In the genomic region with DNA sequence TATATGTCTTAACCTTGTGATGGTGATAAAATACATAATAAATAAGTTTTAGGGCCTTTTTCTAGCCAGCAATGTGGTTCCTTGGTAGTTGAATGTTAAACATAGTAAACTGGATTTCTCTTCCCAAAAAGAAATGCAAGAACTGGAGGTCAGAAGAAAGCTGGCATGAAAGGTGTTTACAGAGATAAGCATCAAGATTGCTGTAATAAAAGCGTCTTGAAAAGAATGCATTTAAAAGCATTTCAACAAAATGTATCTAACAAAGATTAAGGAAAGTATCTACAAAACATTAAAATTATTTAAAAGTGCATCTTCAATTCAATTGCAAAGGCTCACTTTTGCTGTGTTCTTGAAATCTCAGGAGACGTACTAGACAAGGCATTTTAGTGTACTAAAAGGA, we compare ENCODE assay signal across 27 cellular contexts.
"Had no signal": no experiment of that assay in that cellular context is flagged by ENCODE, and none has a peak within 500 bp of the region (broad histone marks: within the 10 kb centered on the region; RNA-seq: fewer than 3 reads in every experiment).

No MANE protein-coding gene starts in this region.

- H3K36me3 ChIP-seq: stomach, suprapubic skin, thoracic aorta, thyroid gland, tibial artery, tibial nerve, transverse colon, upper lobe of left lung, upper lobe of right lung, uterus, vagina had no signal

- H3K27me3 Mint-ChIP-seq: stimulated activated memory B cell treated with anti-CD40 and anti-IgM and Interleukin-4, amounts not matched to agents 10 μg/mL and 1 μg/mL and 100 μg/mL, for 72 hours; stimulated activated naive B cell treated with anti-CD40 and anti-IgM and Interleukin-4, amounts not matched to agents 10 μg/mL and 1 μg/mL and 100 μg/mL, for 72 hours; stimulated activated naive CD8-positive, alpha-beta T cell treated with anti-CD3 and anti-CD28 coated beads, Interleukin-15, amount 100 ng/mL, for 72 hours; stimulated activated naive CD8-positive, alpha-beta T cell treated with anti-CD3 and anti-CD28 coated beads, Interleukin-15, Interleukin-2, amounts not matched to agents 100 ng/mL and 50 ng/mL, for 24 hours; type B pancreatic cell had no signal

- H3K4me3 Mint-ChIP-seq: stimulated activated effector memory CD8-positive, alpha-beta T cell treated with anti-CD3 and anti-CD28 coated beads, Interleukin-12 subunit alpha, Interleukin-12 subunit beta, amount 100 ng/mL, for 72 hours; stimulated activated memory B cell treated with anti-CD40 and anti-IgM and Interleukin-4, amounts not matched to agents 10 μg/mL and 1 μg/mL and 100 μg/mL, for 72 hours; stimulated activated naive B cell treated with anti-CD40 and anti-IgM and Interleukin-4, amounts not matched to agents 10 μg/mL and 1 μg/mL and 100 μg/mL, for 72 hours; stimulated activated naive CD8-positive, alpha-beta T cell treated with anti-CD3 and anti-CD28 coated beads, Interleukin-15, amount 100 ng/mL, for 72 hours; stimulated activated naive CD8-positive, alpha-beta T cell treated with anti-CD3 and anti-CD28 coated beads, Interleukin-15, Interleukin-2, amounts not matched to agents 100 ng/mL and 50 ng/mL, for 24 hours; type B pancreatic cell had no signal

- H3K4me1 Mint-ChIP-seq: stimulated activated effector memory CD8-positive, alpha-beta T cell treated with anti-CD3 and anti-CD28 coated beads, Interleukin-12 subunit alpha, Interleukin-12 subunit beta, amount 100 ng/mL, for 72 hours; stimulated activated memory B cell treated with anti-CD40 and anti-IgM and Interleukin-4, amounts not matched to agents 10 μg/mL and 1 μg/mL and 100 μg/mL, for 72 hours; stimulated activated naive B cell treated with anti-CD40 and anti-IgM and Interleukin-4, amounts not matched to agents 10 μg/mL and 1 μg/mL and 100 μg/mL, for 72 hours; stimulated activated naive CD8-positive, alpha-beta T cell treated with anti-CD3 and anti-CD28 coated beads, Interleukin-15, amount 100 ng/mL, for 72 hours had no signal

- H3K4me3 ChIP-seq: stomach, suprapubic skin, testis, thoracic aorta, thyroid gland, tibial artery, tibial nerve, transverse colon, upper lobe of left lung, upper lobe of right lung, uterus, vagina had no signal

- H3K4me1 ChIP-seq: stomach, suprapubic skin, testis, tibial nerve, transverse colon, upper lobe of left lung, upper lobe of right lung, uterus, vagina had no signal

- H3K27ac ChIP-seq: stomach, suprapubic skin, testis, thoracic aorta, thyroid gland, tibial artery, tibial nerve, transverse colon, upper lobe of left lung, upper lobe of right lung, uterus, vagina had no signal

- DNase-seq: stimulated activated CD4-positive, alpha-beta T cell treated with anti-CD3 and anti-CD28 coated beads, Interleukin-2, amount 100 ng/mL, for 48 hours; stimulated activated CD4-positive, alpha-beta T cell treated with anti-CD3 and anti-CD28 coated beads, Interleukin-4, amount 100 ng/mL, for 1 hour; stimulated activated CD4-positive, alpha-beta T cell treated with anti-CD3 and anti-CD28 coated beads, Interleukin-4, amount 100 ng/mL, for 24 hours; stimulated activated CD4-positive, alpha-beta T cell treated with anti-CD3 and anti-CD28 coated beads, Interleukin-4, amount 100 ng/mL, for 4 hours; stimulated activated CD8-positive, alpha-beta memory T cell treated with anti-CD3 and anti-CD28 coated beads, Interleukin-4, amount 100 ng/mL, for 48 hours; stimulated activated naive B cell treated with anti-CD40 and anti-IgM and Interleukin-4, amounts not matched to agents 10 μg/mL and 1 μg/mL and 100 μg/mL, for 72 hours; stimulated activated naive CD4-positive, alpha-beta T cell; stimulated activated naive CD4-positive, alpha-beta T cell treated with Interleukin-2 at 50 U/mL for 16 hours; stimulated activated naive CD8-positive, alpha-beta T cell treated with anti-CD3 and anti-CD28 coated beads, Interleukin-15, amount 100 ng/mL, for 72 hours; stimulated activated naive CD8-positive, alpha-beta T cell treated with anti-CD3 and anti-CD28 coated beads, Interleukin-15, Interleukin-2, amounts not matched to agents 100 U/mL and 50 U/mL, for 24 hours; stomach; substantia nigra; testis; thyroid gland; tibial artery; transverse colon; upper lobe of left lung; upper lobe of right lung; uterus had no signal

- H3K27ac Mint-ChIP-seq: stimulated activated effector memory CD8-positive, alpha-beta T cell treated with anti-CD3 and anti-CD28 coated beads, Interleukin-12 subunit alpha, Interleukin-12 subunit beta, amount 100 ng/mL, for 72 hours; stimulated activated memory B cell treated with anti-CD40 and anti-IgM and Interleukin-4, amounts not matched to agents 10 μg/mL and 1 μg/mL and 100 μg/mL, for 72 hours; stimulated activated naive B cell treated with anti-CD40 and anti-IgM and Interleukin-4, amounts not matched to agents 10 μg/mL and 1 μg/mL and 100 μg/mL, for 72 hours; stimulated activated naive CD8-positive, alpha-beta T cell treated with anti-CD3 and anti-CD28 coated beads, Interleukin-15, amount 100 ng/mL, for 72 hours; stimulated activated naive CD8-positive, alpha-beta T cell treated with anti-CD3 and anti-CD28 coated beads, Interleukin-15, Interleukin-2, amounts not matched to agents 100 ng/mL and 50 ng/mL, for 24 hours; type B pancreatic cell had no signal

- H3K36me3 Mint-ChIP-seq: stimulated activated effector memory CD8-positive, alpha-beta T cell treated with anti-CD3 and anti-CD28 coated beads, Interleukin-12 subunit alpha, Interleukin-12 subunit beta, amount 100 ng/mL, for 72 hours; stimulated activated memory B cell treated with anti-CD40 and anti-IgM and Interleukin-4, amounts not matched to agents 10 μg/mL and 1 μg/mL and 100 μg/mL, for 72 hours; stimulated activated naive B cell treated with anti-CD40 and anti-IgM and Interleukin-4, amounts not matched to agents 10 μg/mL and 1 μg/mL and 100 μg/mL, for 72 hours; type B pancreatic cell had no signal

- ATAC-seq: stimulated activated effector memory CD8-positive, alpha-beta T cell treated with anti-CD3 and anti-CD28 coated beads, Interleukin-12 subunit alpha, Interleukin-12 subunit beta, amount 100 ng/mL, for 72 hours; stimulated activated memory B cell treated with anti-CD40 and anti-IgM and Interleukin-4, amounts not matched to agents 10 μg/mL and 1 μg/mL and 100 μg/mL, for 72 hours; stimulated activated naive B cell treated with anti-CD40 and anti-IgM and Interleukin-4, amounts not matched to agents 10 μg/mL and 1 μg/mL and 100 μg/mL, for 72 hours; stimulated activated naive CD8-positive, alpha-beta T cell treated with anti-CD3 and anti-CD28 coated beads, Interleukin-15, amount 100 ng/mL, for 72 hours; stimulated activated naive CD8-positive, alpha-beta T cell treated with anti-CD3 and anti-CD28 coated beads, Interleukin-15, Interleukin-2, amounts not matched to agents 100 U/mL and 50 U/mL, for 24 hours; upper lobe of right lung had no signal

- H3K27me3 ChIP-seq: stomach, suprapubic skin, testis, thyroid gland, tibial artery, tibial nerve, transverse colon, upper lobe of left lung, upper lobe of right lung, uterus, vagina had no signal

- H3K9me3 ChIP-seq: stomach, suprapubic skin, testis, thoracic aorta, thyroid gland, tibial artery, tibial nerve, transverse colon, upper lobe of left lung, upper lobe of right lung, uterus, vagina had no signal

- H3K9me3 Mint-ChIP-seq: stimulated activated memory B cell treated with anti-CD40 and anti-IgM and Interleukin-4, amounts not matched to agents 10 μg/mL and 1 μg/mL and 100 μg/mL, for 72 hours; stimulated activated naive B cell treated with anti-CD40 and anti-IgM and Interleukin-4, amounts not matched to agents 10 μg/mL and 1 μg/mL and 100 μg/mL, for 72 hours; type B pancreatic cell had no signal
